In the genomic region with DNA sequence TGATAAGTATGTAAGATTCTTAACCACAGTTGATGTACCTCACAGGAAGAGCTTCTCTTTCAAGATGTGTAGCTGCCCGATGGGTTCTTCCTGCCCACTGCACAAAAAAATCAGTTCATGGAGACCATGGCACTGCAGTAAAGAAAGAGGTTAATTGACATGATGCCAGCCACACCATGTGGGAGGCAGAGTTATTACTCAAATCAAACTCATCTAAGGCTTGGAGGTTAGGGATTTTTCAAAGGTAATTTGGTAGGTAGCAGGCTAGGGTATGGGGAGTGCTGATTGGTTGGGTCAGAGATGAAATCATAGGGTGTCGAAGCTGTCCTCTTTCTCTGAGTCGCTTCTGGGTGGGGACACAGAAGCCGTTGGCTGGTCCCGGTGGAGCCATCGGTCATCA, we compare ENCODE assay signal across 17 cellular contexts. TPM values are rescaled to one million over a fixed set of nuclear protein-coding genes. Genes with fewer than 3 reads are reported as not detected.
DNase-seq lines count a peak whose midpoint lies in the region; ATAC-seq and TF ChIP-seq lines count a peak whose summit lies in the region.
"Had no signal": no experiment of that assay in that cellular context is flagged by ENCODE, and none has a peak within 500 bp of the region (broad histone marks: within the 10 kb centered on the region; RNA-seq: fewer than 3 reads in every experiment).

No MANE protein-coding gene starts in this region.

- H3K27ac ChIP-seq in CD8-positive, alpha-beta T cell (ENCODE audit: low read depth, low read length): peak overlapping the region; percentile 36
- H3K27ac ChIP-seq: thyroid gland had no signal

- H3K27me3 Mint-ChIP-seq in CD8-positive, alpha-beta T cell (ENCODE audit: low read depth): no peaks in the 10 kb centered on the region
- no peaks in the 10 kb centered on the region for H3K27me3 Mint-ChIP-seq in T-helper 17 cell
- no peaks in the 10 kb centered on the region for H3K27me3 Mint-ChIP-seq in activated T-helper 17 cell treated with anti-CD3 and anti-CD28 coated beads, Interleukin-2, amount 50 U/mL, for 72 hours
- H3K27me3 Mint-ChIP-seq in immature natural killer cell (ENCODE audit: low read depth in 3 of 3): no peaks in the 10 kb centered on the region
- H3K27me3 Mint-ChIP-seq in Caco-2 (ENCODE audit: insufficient read depth, unreplicated experiment): no peaks in the 10 kb centered on the region
- H3K27me3 Mint-ChIP-seq: activated B cell treated with CpG ODN at 0.5 μM for 24 hours had no signal

- H3K36me3 ChIP-seq in CD8-positive, alpha-beta T cell (ENCODE audit: insufficient read depth, low read length): peaks cover 10% of the 10 kb centered on the region
- peaks cover 3% of the 10 kb centered on the region for H3K36me3 ChIP-seq in Caco-2 (ENCODE audit: control insufficient read depth, insufficient read depth, low read length)

- peak overlapping the region; percentile 89 for H3K27ac Mint-ChIP-seq in CD8-positive, alpha-beta T cell
- peak overlapping the region; percentile 91 for H3K27ac Mint-ChIP-seq in T-helper 17 cell
- H3K27ac Mint-ChIP-seq in activated T-helper 17 cell treated with anti-CD3 and anti-CD28 coated beads, Interleukin-2, amount 50 U/mL, for 72 hours: peak overlapping the region; percentile 83
- peak overlapping the region in 5 of 6 donors; percentile 3 to 79 (median 28) for H3K27ac Mint-ChIP-seq in immature natural killer cell
- H3K27ac Mint-ChIP-seq in Caco-2 (ENCODE audit: unreplicated experiment): no peak overlapping the region
- H3K27ac Mint-ChIP-seq: activated B cell treated with CpG ODN at 0.5 μM for 24 hours had no signal

- peaks cover 20% of the 10 kb centered on the region for H3K4me1 ChIP-seq in CD8-positive, alpha-beta T cell (ENCODE audit: insufficient read depth, low read length)
- no peaks in the 10 kb centered on the region for H3K4me1 ChIP-seq in Caco-2
- H3K4me1 ChIP-seq: HAP-1, spleen, thyroid gland had no signal

- no peak for TF ChIP-seq CTCF in CD8-positive, alpha-beta T cell (IDR thresholded peaks at IDR 0.05)
- no peak for TF ChIP-seq CTCF in Caco-2 (IDR thresholded peaks at IDR 0.05; ENCODE audit: insufficient read depth in 1 of 2, low read depth in 1 of 2, low read length in 1 of 2, severe bottlenecking in 1 of 2, unreplicated experiment in 1 of 2)

- peaks cover 14% of the 10 kb centered on the region for H3K9me3 Mint-ChIP-seq in CD8-positive, alpha-beta T cell
- H3K9me3 Mint-ChIP-seq in activated T-helper 17 cell treated with anti-CD3 and anti-CD28 coated beads, Interleukin-2, amount 50 U/mL, for 72 hours: no peaks in the 10 kb centered on the region
- H3K9me3 Mint-ChIP-seq in immature natural killer cell (no peaks in the 10 kb centered on the region), Caco-2 (ENCODE audit: unreplicated experiment) (no peaks in the 10 kb centered on the region)

- peak in 3 of 7 experiments; percentile 25 to 74 (median 52) for DNase-seq in CD8-positive, alpha-beta T cell
- DNase-seq in T-helper 17 cell: peak in 2 of 3 donors; percentile 24 to 36
- DNase-seq in immature natural killer cell: no peak
- DNase-seq in Caco-2: no peak
- no peak for DNase-seq in NCI-H748 (lab: John Stamatoyannopoulos, UW; ENCODE audit: unreplicated experiment)
- DNase-seq: activated B cell treated with CpG ODN at 0.5 μM for 24 hours, anterior cingulate cortex, DND-41, head of caudate nucleus, NCI-H1105 treated with DMSO at 0.1 percent for 48 hours, NCI-H226, spleen, thyroid gland had no signal

- no peaks in the 10 kb centered on the region for H3K9me3 ChIP-seq in CD8-positive, alpha-beta T cell (ENCODE audit: low read length)
- H3K9me3 ChIP-seq in T-helper 17 cell (ENCODE audit: control insufficient read depth, low read length, poor library complexity, severe bottlenecking) (no peaks in the 10 kb centered on the region), Caco-2 (no peaks in the 10 kb centered on the region)
- H3K9me3 ChIP-seq: HAP-1, thyroid gland had no signal

- no peak overlapping the region for H3K4me3 ChIP-seq in CD8-positive, alpha-beta T cell (ENCODE audit: low read depth, low read length)
- H3K4me3 ChIP-seq in Caco-2 (ENCODE audit: low read depth, low read length): no peak overlapping the region
- H3K4me3 ChIP-seq: HAP-1, spleen, thyroid gland had no signal

- H3K4me1 Mint-ChIP-seq in CD8-positive, alpha-beta T cell (ENCODE audit: low read depth): peaks cover 26% of the 10 kb centered on the region
- H3K4me1 Mint-ChIP-seq in T-helper 17 cell: peaks cover 16% of the 10 kb centered on the region
- peaks cover 20% of the 10 kb centered on the region for H3K4me1 Mint-ChIP-seq in activated T-helper 17 cell treated with anti-CD3 and anti-CD28 coated beads, Interleukin-2, amount 50 U/mL, for 72 hours
- H3K4me1 Mint-ChIP-seq in immature natural killer cell: peaks cover 6 to 7% of the 10 kb centered on the region in 2 donors
- H3K4me1 Mint-ChIP-seq in Caco-2 (ENCODE audit: low read depth, unreplicated experiment): no peaks in the 10 kb centered on the region
- H3K4me1 Mint-ChIP-seq: activated B cell treated with CpG ODN at 0.5 μM for 24 hours had no signal

- peak overlapping the region; percentile 17 for H3K4me3 Mint-ChIP-seq in CD8-positive, alpha-beta T cell
- H3K4me3 Mint-ChIP-seq in T-helper 17 cell (peak overlapping the region; percentile 69), immature natural killer cell (no peak overlapping the region), Caco-2 (ENCODE audit: unreplicated experiment) (no peak overlapping the region)
- peak overlapping the region; percentile 63 for H3K4me3 Mint-ChIP-seq in activated T-helper 17 cell treated with anti-CD3 and anti-CD28 coated beads, Interleukin-2, amount 50 U/mL, for 72 hours
- H3K4me3 Mint-ChIP-seq: activated B cell treated with CpG ODN at 0.5 μM for 24 hours had no signal

- intact Hi-C loops in CD8-positive, alpha-beta T cell (cut with DNase I, micrococcal nuclease): loop anchor here (1.0 to 2.0 kb wide), 2 partner anchors 14 kb away; no protein-coding TSS in a partner anchor
- intact Hi-C loops in Caco-2 (cut with micrococcal nuclease; ENCODE audit: unreplicated experiment): no loop called here

- H3K27me3 ChIP-seq in CD8-positive, alpha-beta T cell (ENCODE audit: insufficient read depth, low read length): no peaks in the 10 kb centered on the region
- no peaks in the 10 kb centered on the region for H3K27me3 ChIP-seq in Caco-2 (replicated peaks; ENCODE audit: control insufficient read depth, insufficient read depth, low read length)
- H3K27me3 ChIP-seq: spleen, thyroid gland had no signal

- POLR2A ChIA-PET in CD8-positive, alpha-beta T cell (lab: Charles Lee): interaction anchor here (0.7 to 1.5 kb wide), 4 partner anchors 8 to 14 kb away, joined by 3 to 6 read pairs (median 4); no protein-coding TSS in a partner anchor
- POLR2A ChIA-PET in Caco-2 (lab: Charles Lee): no interaction called here

- CTCF ChIA-PET in CD8-positive, alpha-beta T cell (lab: Charles Lee): interaction anchor here (0.6 to 4.9 kb wide), 2 partner anchors 13 to 27 kb away, joined by 3 to 33 read pairs; no protein-coding TSS in a partner anchor
- CTCF ChIA-PET in Caco-2 (lab: Charles Lee): interaction anchor here (1.3 kb wide), 1 partner anchor 14 kb away, joined by 5 read pairs; no protein-coding TSS in a partner anchor

- peak; percentile 89 for ATAC-seq in CD8-positive, alpha-beta T cell
- ATAC-seq in T-helper 17 cell (peak; percentile 94), HG02870 (IDR thresholded peaks at IDR 0.05; ENCODE audit: unreplicated experiment) (no peak), GM18907 (IDR thresholded peaks at IDR 0.05; ENCODE audit: unreplicated experiment) (no peak)
- peak; percentile 98 for ATAC-seq in activated T-helper 17 cell treated with anti-CD3 and anti-CD28 coated beads, Interleukin-2, amount 50 U/mL, for 72 hours (replicated peaks)

- peaks cover 67% of the 10 kb centered on the region for H3K36me3 Mint-ChIP-seq in CD8-positive, alpha-beta T cell
- peaks cover 2% of the 10 kb centered on the region for H3K36me3 Mint-ChIP-seq in T-helper 17 cell (ENCODE audit: low read depth)
- peaks cover 88% of the 10 kb centered on the region for H3K36me3 Mint-ChIP-seq in activated T-helper 17 cell treated with anti-CD3 and anti-CD28 coated beads, Interleukin-2, amount 50 U/mL, for 72 hours (ENCODE audit: low read depth)
- peaks cover 44 to 55% (median 53%) of the 10 kb centered on the region in 3 donors for H3K36me3 Mint-ChIP-seq in immature natural killer cell
- H3K36me3 Mint-ChIP-seq in Caco-2 (ENCODE audit: insufficient read depth, unreplicated experiment): peaks cover 81% of the 10 kb centered on the region

- no TSS peak for BruUV-seq in Caco-2 (replicated peaks; lab: Mats Ljungman, UMichigan)

RNA-seq across cellular contexts. Expression of gene BDH1, which starts 57.4 kb away (rescaled TPM):
- total RNA-seq in CD8-positive, alpha-beta T cell: 10 to 100 TPM; 13.6 to 14.0 TPM
- total RNA-seq in T-helper 17 cell (10 to 100 TPM; 20.7 to 22.4 TPM), Caco-2 (2022) (41.8 and 43.8 TPM in 2 replicates)
- 10 to 100 TPM; 82.3 to 89.2 TPM for total RNA-seq in activated T-helper 17 cell treated with anti-CD3 and anti-CD28 coated beads, Interleukin-2, amount 50 U/mL, for 72 hours
- polyA plus RNA-seq in immature natural killer cell: 10 to 100 TPM; 10.3 to 16.1 (median 14.2) TPM

Comparison
In these comparisons a context has a peak if more than half of its experiments do, and no peak if none do; other contexts are left out.
1. ATAC-seq: peak in CD8-positive, alpha-beta T cell (single experiment), T-helper 17 cell (single experiment) and activated T-helper 17 cell treated with anti-CD3 and anti-CD28 coated beads, Interleukin-2, amount 50 U/mL, for 72 hours (single experiment); none in HG02870 (single experiment) and GM18907 (single experiment).
2. DNase-seq: peak in T-helper 17 cell (2 of 3); none in immature natural killer cell (0 of 3), Caco-2 (0 of 2) and NCI-H748 (single experiment).
3. H3K4me3 Mint-ChIP-seq: peak in CD8-positive, alpha-beta T cell (single experiment), T-helper 17 cell (single experiment) and activated T-helper 17 cell treated with anti-CD3 and anti-CD28 coated beads, Interleukin-2, amount 50 U/mL, for 72 hours (single experiment); none in immature natural killer cell (0 of 5) and Caco-2 (single experiment).